Comparison of ENCODE assay signal across 1 cellular context in the genomic region with DNA sequence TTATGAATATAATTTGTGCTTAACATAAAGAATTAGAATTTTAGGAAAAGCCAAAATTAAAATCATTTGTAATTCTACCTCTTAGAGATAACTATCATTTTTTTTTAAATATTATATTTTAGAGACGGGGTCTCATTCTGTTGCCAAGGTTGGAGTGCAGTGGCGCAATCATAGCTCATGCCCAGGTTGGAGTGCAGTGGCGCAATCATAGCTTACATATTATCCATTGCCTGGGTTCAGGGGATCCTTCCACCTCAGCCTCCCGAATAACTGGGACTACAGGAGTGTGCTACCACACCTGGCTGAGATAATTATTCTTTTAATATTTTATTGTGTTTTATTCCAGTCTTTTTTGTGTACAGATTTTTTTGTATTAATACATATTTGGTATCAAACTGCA.
TF ChIP-seq lines count a peak whose summit lies in the region.

No MANE protein-coding gene starts in this region.

TF ChIP-seq in HepG2, 621 proteins besides CTCF, POLR2A, EP300 and RAD21 (continued from another document):
- no peak for TF ChIP-seq ZNF275 (CRISPR knock-in tag; IDR thresholded peaks at IDR 0.05; ENCODE audit: borderline replicate concordance)
- TF ChIP-seq ZMYM4 (CRISPR knock-in tag; IDR thresholded peaks at IDR 0.05), result 0 out of 2 replicates have a peak, but pooled peaks have one; percentile 21
- TF ChIP-seq NR2F6 (IDR thresholded peaks at IDR 0.05), result no peak
- TF ChIP-seq NR2F6 (CRISPR knock-in tag; IDR thresholded peaks at IDR 0.05), result no peak
- peak; percentile 32; the same call in 1 of the 2 replicates for TF ChIP-seq SMC3 (IDR thresholded peaks at IDR 0.05; ENCODE audit: low read length)
- TF ChIP-seq POGZ (CRISPR knock-in tag; IDR thresholded peaks at IDR 0.05), result peak; percentile 60; the same call in 1 of the 2 replicates
- no peak for TF ChIP-seq SOX13 (IDR thresholded peaks at IDR 0.05)
- 0 out of 4 replicates have a peak, but pooled peaks of 1 of the 2 experiments have one; percentile 31 for TF ChIP-seq SOX13 (CRISPR knock-in tag; conservative IDR thresholded peaks at IDR 0.05 in 1 of 2, IDR thresholded peaks at IDR 0.05 in 1 of 2)
- no peak for TF ChIP-seq SRY (CRISPR knock-in tag; IDR thresholded peaks at IDR 0.05)
- TF ChIP-seq CEBPG (CRISPR knock-in tag; IDR thresholded peaks at IDR 0.05), result peak; percentile 90
- 0 out of 2 replicates have a peak, but pooled peaks have one; percentile 39 for TF ChIP-seq ZBTB33 (CRISPR knock-in tag; IDR thresholded peaks at IDR 0.05)
- TF ChIP-seq ELF4 (CRISPR knock-in tag; IDR thresholded peaks at IDR 0.05; ENCODE audit: borderline replicate concordance), result no peak
- TF ChIP-seq SALL1 (CRISPR knock-in tag; IDR thresholded peaks at IDR 0.05), result peak; percentile 48; the same call in 1 of the 2 replicates
- peak; percentile 74 for TF ChIP-seq GATAD2A (CRISPR knock-in tag; IDR thresholded peaks at IDR 0.05)
- TF ChIP-seq ZNF251 (CRISPR knock-in tag; IDR thresholded peaks at IDR 0.05), result no peak
- TF ChIP-seq CEBPB (IDR thresholded peaks at IDR 0.05; ENCODE audit: borderline replicate concordance, low read depth, low read length), result peak; percentile 97
- no peak for TF ChIP-seq KDM6A (CRISPR knock-in tag; IDR thresholded peaks at IDR 0.05; ENCODE audit: low read depth)
- TF ChIP-seq ZNF644 (CRISPR knock-in tag; IDR thresholded peaks at IDR 0.05; ENCODE audit: low read depth), result peak; percentile 81
